10 cellular contexts compared by ENCODE assay signal in genomic region chr3:186786810-186787375, GRCh38. TPM values are rescaled to one million over a fixed set of nuclear protein-coding genes. Genes with fewer than 3 reads are reported as not detected.
DNase-seq lines count a peak whose midpoint lies in the region; ATAC-seq and TF ChIP-seq lines count a peak whose summit lies in the region.
"Had no signal": no experiment of that assay in that cellular context is flagged by ENCODE, and none has a peak within 500 bp of the region (broad histone marks: within the 10 kb centered on the region; RNA-seq: fewer than 3 reads in every experiment).

No MANE protein-coding gene starts in this region.

- peak overlapping the region; percentile 64; the same call in 1 of the 2 replicates for H3K27ac Mint-ChIP-seq in GM23338
- peak overlapping the region; percentile 64 for H3K27ac Mint-ChIP-seq in activated naive CD8-positive, alpha-beta T cell treated with anti-CD3 and anti-CD28 coated beads, Interleukin-2, amount 10 ng/mL, durations not matched to agents 7 days and 5 days

- H3K36me3 Mint-ChIP-seq in GM23338 (ENCODE audit: low read depth): peaks cover 88% of the 10 kb centered on the region
- peaks cover 55% of the 10 kb centered on the region for H3K36me3 Mint-ChIP-seq in activated naive CD8-positive, alpha-beta T cell treated with anti-CD3 and anti-CD28 coated beads, Interleukin-2, amount 10 ng/mL, durations not matched to agents 7 days and 5 days

- H3F3A ChIP-seq in GM23338 (replicated peaks; ENCODE audit: low read depth): peaks cover 81% of the 10 kb centered on the region

- H2BK15ac ChIP-seq in mesenchymal stem cell (ENCODE audit: low read depth, poor library complexity, severe bottlenecking): no peak overlapping the region

- CTCF ChIA-PET in AG04450 (lab: Charles Lee): no interaction called here

- no peak overlapping the region for H3K18ac ChIP-seq in mesenchymal stem cell (ENCODE audit: low read depth in 1 of 2, low read length in 2 of 2)

- no peak overlapping the region for H2BK120ac ChIP-seq in mesenchymal stem cell (ENCODE audit: low read depth, low read length)

- no peak overlapping the region for H4K91ac ChIP-seq in mesenchymal stem cell (ENCODE audit: low read length)

- peaks cover 12% of the 10 kb centered on the region for H3K9me3 Mint-ChIP-seq in GM23338
- H3K9me3 Mint-ChIP-seq in activated naive CD8-positive, alpha-beta T cell treated with anti-CD3 and anti-CD28 coated beads, Interleukin-2, amount 10 ng/mL, durations not matched to agents 7 days and 5 days: no peaks in the 10 kb centered on the region

- intact Hi-C loops in sciatic nerve (cut with DNase I) (no loop called here), mucosa of descending colon (cut with DNase I, micrococcal nuclease) (loop anchor here in 1 of 2 donors (5.0 to 10.0 kb wide), 2 partner anchors 852 to 1455 kb away; partner anchors contain the start of gene TRA2B)

- no peak overlapping the region for H2AFZ ChIP-seq in GM23338
- no peak overlapping the region for H2AFZ ChIP-seq in mesenchymal stem cell (ENCODE audit: low read depth, low read length)

- no peak for DNase-seq in AG04450 (ENCODE audit: low read depth, low spot score)
- DNase-seq in GM23338 (ENCODE audit: low spot score): no peak
- DNase-seq in activated naive CD8-positive, alpha-beta T cell treated with anti-CD3 and anti-CD28 coated beads, Interleukin-2, amount 10 ng/mL, durations not matched to agents 7 days and 5 days: no peak
- DNase-seq in mesenchymal stem cell: no peak
- no peak for DNase-seq in occipital lobe (lab: John Stamatoyannopoulos, UW)
- no peak for DNase-seq in sciatic nerve (ENCODE audit: low spot score)
- no peak for DNase-seq in mucosa of descending colon
- no peak for DNase-seq in SW 1271 (lab: John Stamatoyannopoulos, UW)
- DNase-seq: amygdala, NCI-H526 treated with DMSO at 0.1 percent for 48 hours had no signal

- H3K27me3 ChIP-seq in AG04450 (ENCODE audit: control insufficient read depth, insufficient read depth, low read length) (no peaks in the 10 kb centered on the region), GM23338 (ENCODE audit: insufficient read depth) (no peaks in the 10 kb centered on the region), mesenchymal stem cell (ENCODE audit: control insufficient read depth in 1 of 2, insufficient read depth in 1 of 2, low read length in 2 of 2) (no peaks in the 10 kb centered on the region)

- H3K4me1 ChIP-seq in GM23338 (ENCODE audit: insufficient read depth) (peaks cover 15% of the 10 kb centered on the region), mesenchymal stem cell (ENCODE audit: control insufficient read depth, insufficient read depth, low read depth, low read length) (no peaks in the 10 kb centered on the region), mucosa of descending colon (ENCODE audit: low read depth) (peaks cover 33% of the 10 kb centered on the region)

- H3K36me3 ChIP-seq in GM23338 (ENCODE audit: insufficient read depth) (peaks cover 62% of the 10 kb centered on the region), mesenchymal stem cell (ENCODE audit: control insufficient read depth in 1 of 2, insufficient read depth in 2 of 2, low read depth in 1 of 2, low read length in 2 of 2) (peaks cover 10 to 64% of the 10 kb centered on the region in 2 experiments), mucosa of descending colon (ENCODE audit: low read depth) (peaks cover 8% of the 10 kb centered on the region)

- no peak overlapping the region for H3K4ac ChIP-seq in mesenchymal stem cell (ENCODE audit: low read depth in 1 of 2, low read length in 2 of 2)

- H3K9me3 ChIP-seq in AG04450 (ENCODE audit: control insufficient read depth, insufficient read depth, low read length): 0 out of 2 replicates have a peak, but pooled peaks cover 4% of the 10 kb centered on the region
- no peaks in the 10 kb centered on the region for H3K9me3 ChIP-seq in mesenchymal stem cell (ENCODE audit: control insufficient read depth, low read length)
- no peaks in the 10 kb centered on the region for H3K9me3 ChIP-seq in mucosa of descending colon

- peak overlapping the region; percentile 99 for H3K9ac ChIP-seq in mesenchymal stem cell (ENCODE audit: low read length)

- H3K79me1 ChIP-seq in mesenchymal stem cell (replicated peaks; ENCODE audit: low read length, poor library complexity, severe bottlenecking): no peaks in the 10 kb centered on the region

- peaks cover 48% of the 10 kb centered on the region for H4K20me1 ChIP-seq in GM23338 (replicated peaks; ENCODE audit: insufficient read depth)

- H3K14ac ChIP-seq in mesenchymal stem cell (ENCODE audit: low read length in 2 of 2): no peak overlapping the region

- peaks cover 49% of the 10 kb centered on the region for H3K79me2 ChIP-seq in GM23338 (replicated peaks; ENCODE audit: insufficient read depth)

- no peak overlapping the region for H4K8ac ChIP-seq in mesenchymal stem cell (ENCODE audit: low read length)

- peak overlapping the region in 1 of 2 experiments; percentile 42 for H3K23ac ChIP-seq in mesenchymal stem cell (ENCODE audit: low read length in 2 of 2)

- POLR2A ChIA-PET in AG04450 (lab: Yijun Ruan, JAX): no interaction called here
- POLR2A ChIA-PET in activated naive CD8-positive, alpha-beta T cell treated with anti-CD3 and anti-CD28 coated beads, Interleukin-2, amount 10 ng/mL, durations not matched to agents 7 days and 5 days (lab: Charles Lee): interaction anchor here (1.0 to 2.4 kb wide), 2 partner anchors 11 to 14 kb away, joined by 3 to 7 read pairs; no protein-coding TSS in a partner anchor

- TF ChIP-seq CTCF in AG04450 (IDR thresholded peaks at IDR 0.05; ENCODE audit: low read depth, low read length) (no peak), GM23338 (conservative IDR thresholded peaks at IDR 0.05; ENCODE audit: low read depth in 2 of 2) (no peak), mucosa of descending colon (IDR thresholded peaks at IDR 0.05) (no peak)

- peaks cover 21% of the 10 kb centered on the region for H3K4me1 Mint-ChIP-seq in GM23338
- H3K4me1 Mint-ChIP-seq in activated naive CD8-positive, alpha-beta T cell treated with anti-CD3 and anti-CD28 coated beads, Interleukin-2, amount 10 ng/mL, durations not matched to agents 7 days and 5 days: peaks cover 52% of the 10 kb centered on the region

- WGBS in mesenchymal stem cell: 68% methylated on average over 5 of the region's 5 CpGs

- ATAC-seq in GM23338: no peak
- ATAC-seq in activated naive CD8-positive, alpha-beta T cell treated with anti-CD3 and anti-CD28 coated beads, Interleukin-2, amount 10 ng/mL, durations not matched to agents 7 days and 5 days (ENCODE audit: low read depth): no peak
- ATAC-seq in sciatic nerve: no peak
- ATAC-seq in mucosa of descending colon: no peak

- H3K4me3 ChIP-seq in AG04450 (ENCODE audit: low read depth, low read length) (peak overlapping the region; percentile 100), GM23338 (peak overlapping the region; percentile 99), mesenchymal stem cell (ENCODE audit: insufficient read depth in 1 of 2, low read depth in 1 of 2, low read length in 2 of 2) (peak overlapping the region in 1 of 2 experiments; percentile 100), mucosa of descending colon (no peak overlapping the region)

- peak overlapping the region; percentile 99 for H3K4me3 Mint-ChIP-seq in GM23338
- H3K4me3 Mint-ChIP-seq in activated naive CD8-positive, alpha-beta T cell treated with anti-CD3 and anti-CD28 coated beads, Interleukin-2, amount 10 ng/mL, durations not matched to agents 7 days and 5 days: peak overlapping the region; percentile 100

- no peaks in the 10 kb centered on the region for H3K9me2 ChIP-seq in GM23338 (ENCODE audit: insufficient read depth)

- peaks cover 46% of the 10 kb centered on the region for H3K27me3 Mint-ChIP-seq in GM23338 (ENCODE audit: insufficient read depth, low read depth, poor library complexity)
- H3K27me3 Mint-ChIP-seq in activated naive CD8-positive, alpha-beta T cell treated with anti-CD3 and anti-CD28 coated beads, Interleukin-2, amount 10 ng/mL, durations not matched to agents 7 days and 5 days: no peaks in the 10 kb centered on the region

- H2AK5ac ChIP-seq in mesenchymal stem cell (ENCODE audit: low read length, severe bottlenecking): no peak overlapping the region

- no peak overlapping the region for H2BK12ac ChIP-seq in mesenchymal stem cell (ENCODE audit: low read length in 2 of 2)

- H3K27ac ChIP-seq in AG04450 (ENCODE audit: low read depth, low read length) (no peak overlapping the region), GM23338 (ENCODE audit: low read depth) (peak overlapping the region; percentile 100), mesenchymal stem cell (ENCODE audit: low read length, poor library complexity, severe bottlenecking) (no peak overlapping the region)

- peak overlapping the region; percentile 99 for H3K4me2 ChIP-seq in GM23338
- H3K4me2 ChIP-seq in mesenchymal stem cell (ENCODE audit: low read length, poor library complexity, severe bottlenecking): peak overlapping the region; percentile 32

- no peak overlapping the region for H2BK5ac ChIP-seq in mesenchymal stem cell (ENCODE audit: low read depth, low read length, poor library complexity, severe bottlenecking)

RNA-seq across cellular contexts. Expression of gene EIF4A2, which starts 3.5 kb away (rescaled TPM):
- 498 and 774 TPM in 2 replicates for polyA plus RNA-seq in AG04450 (2011; rRNA removed)
- 260 and 394 TPM in 2 replicates for polyA minus RNA-seq in AG04450 (2011; rRNA and poly(A)+ RNA removed)
- total RNA-seq in GM23338 (2014; rRNA removed; shearing (Covaris generic)): 666 and 697 TPM in 2 replicates
- 386 and 433 TPM in 2 replicates for polyA plus RNA-seq in GM23338 (2016; fragmentation: Nextera tagmentation; extraction: Ambion mirVana)
- 100 to 1,000 TPM; 479 to 483 TPM for total RNA-seq in activated naive CD8-positive, alpha-beta T cell treated with anti-CD3 and anti-CD28 coated beads, Interleukin-2, amount 10 ng/mL, durations not matched to agents 7 days and 5 days
- polyA plus RNA-seq in mesenchymal stem cell (2013, experiment 1 of 2): 133 TPM
- polyA plus RNA-seq in mesenchymal stem cell (2013, experiment 2 of 2): 135 TPM
- 1,423 TPM for total RNA-seq in occipital lobe
- total RNA-seq in sciatic nerve: 359 TPM
- total RNA-seq in mucosa of descending colon: 100 to 1,000 TPM; 218 to 536 (median 316) TPM

RNA-seq across cellular contexts. Expression of gene RFC4, which starts 19.4 kb away (rescaled TPM):
- polyA plus RNA-seq in AG04450 (2011; rRNA removed) (7.3 and 9.4 TPM in 2 replicates), GM23338 (2016; fragmentation: Nextera tagmentation; extraction: Ambion mirVana) (60.3 and 73.3 TPM in 2 replicates)
- 3.5 and 4.0 TPM in 2 replicates for polyA minus RNA-seq in AG04450 (2011; rRNA and poly(A)+ RNA removed)
- 107 and 109 TPM in 2 replicates for total RNA-seq in GM23338 (2014; rRNA removed; shearing (Covaris generic))
- 10 to 100 TPM; 75.2 to 77.6 TPM for total RNA-seq in activated naive CD8-positive, alpha-beta T cell treated with anti-CD3 and anti-CD28 coated beads, Interleukin-2, amount 10 ng/mL, durations not matched to agents 7 days and 5 days
- polyA plus RNA-seq in mesenchymal stem cell (2013, experiment 1 of 2): 11.5 TPM
- 11.5 TPM for polyA plus RNA-seq in mesenchymal stem cell (2013, experiment 2 of 2)
- total RNA-seq in occipital lobe (29.8 TPM), sciatic nerve (11.5 TPM), mucosa of descending colon (10 to 100 TPM in 2 of 3 donors, 1 to 10 TPM in 1; 5.6 to 19.9 (median 15.0) TPM)

RNA-seq across cellular contexts. Expression of gene ADIPOQ, which starts 55.6 kb away (rescaled TPM):
- polyA plus RNA-seq in AG04450 (2011; rRNA removed) (not detected in 2 replicates), GM23338 (2016; fragmentation: Nextera tagmentation; extraction: Ambion mirVana) (not detected in 2 replicates)
- not detected in 2 replicates for polyA minus RNA-seq in AG04450 (2011; rRNA and poly(A)+ RNA removed)
- not detected in 2 replicates for total RNA-seq in GM23338 (2014; rRNA removed; shearing (Covaris generic))
- total RNA-seq in activated naive CD8-positive, alpha-beta T cell treated with anti-CD3 and anti-CD28 coated beads, Interleukin-2, amount 10 ng/mL, durations not matched to agents 7 days and 5 days: not detected
- not detected for polyA plus RNA-seq in mesenchymal stem cell (2013, experiment 1 of 2)
- not detected for polyA plus RNA-seq in mesenchymal stem cell (2013, experiment 2 of 2)
- total RNA-seq in occipital lobe (not detected), sciatic nerve (21.0 TPM), mucosa of descending colon (1 to 10 TPM in 2 of 3 donors, under 1 TPM in 1; 0.12 to 4.7 (median 1.3) TPM)
